In genomic region chr17:58658804-58659713, GRCh38 we compare ENCODE assay signal across 1 cellular context.
TF ChIP-seq lines count a peak whose summit lies in the region.

No MANE protein-coding gene starts in this region.

TF ChIP-seq in WTC11, 78 proteins besides CTCF, POLR2A, EP300 and RAD21 (continued from another document and continues in another):
- TF ChIP-seq, protein P1, sequence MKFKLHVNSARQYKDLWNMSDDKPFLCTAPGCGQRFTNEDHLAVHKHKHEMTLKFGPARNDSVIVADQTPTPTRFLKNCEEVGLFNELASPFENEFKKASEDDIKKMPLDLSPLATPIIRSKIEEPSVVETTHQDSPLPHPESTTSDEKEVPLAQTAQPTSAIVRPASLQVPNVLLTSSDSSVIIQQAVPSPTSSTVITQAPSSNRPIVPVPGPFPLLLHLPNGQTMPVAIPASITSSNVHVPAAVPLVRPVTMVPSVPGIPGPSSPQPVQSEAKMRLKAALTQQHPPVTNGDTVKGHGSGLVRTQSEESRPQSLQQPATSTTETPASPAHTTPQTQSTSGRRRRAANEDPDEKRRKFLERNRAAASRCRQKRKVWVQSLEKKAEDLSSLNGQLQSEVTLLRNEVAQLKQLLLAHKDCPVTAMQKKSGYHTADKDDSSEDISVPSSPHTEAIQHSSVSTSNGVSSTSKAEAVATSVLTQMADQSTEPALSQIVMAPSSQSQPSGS (CRISPR knock-in tag; IDR thresholded peaks at IDR 0.05; ENCODE audit: borderline replicate concordance, low read depth): no peak
- TF ChIP-seq GABPB1 (CRISPR knock-in tag; IDR thresholded peaks at IDR 0.05): peak; percentile 78
- peak; percentile 60; the same call in 1 of the 2 replicates for TF ChIP-seq JUN (CRISPR knock-in tag; IDR thresholded peaks at IDR 0.05)
- peak; percentile 54; the same call in 1 of the 2 replicates for TF ChIP-seq MAX (CRISPR knock-in tag; IDR thresholded peaks at IDR 0.05)
- TF ChIP-seq, protein P2, sequence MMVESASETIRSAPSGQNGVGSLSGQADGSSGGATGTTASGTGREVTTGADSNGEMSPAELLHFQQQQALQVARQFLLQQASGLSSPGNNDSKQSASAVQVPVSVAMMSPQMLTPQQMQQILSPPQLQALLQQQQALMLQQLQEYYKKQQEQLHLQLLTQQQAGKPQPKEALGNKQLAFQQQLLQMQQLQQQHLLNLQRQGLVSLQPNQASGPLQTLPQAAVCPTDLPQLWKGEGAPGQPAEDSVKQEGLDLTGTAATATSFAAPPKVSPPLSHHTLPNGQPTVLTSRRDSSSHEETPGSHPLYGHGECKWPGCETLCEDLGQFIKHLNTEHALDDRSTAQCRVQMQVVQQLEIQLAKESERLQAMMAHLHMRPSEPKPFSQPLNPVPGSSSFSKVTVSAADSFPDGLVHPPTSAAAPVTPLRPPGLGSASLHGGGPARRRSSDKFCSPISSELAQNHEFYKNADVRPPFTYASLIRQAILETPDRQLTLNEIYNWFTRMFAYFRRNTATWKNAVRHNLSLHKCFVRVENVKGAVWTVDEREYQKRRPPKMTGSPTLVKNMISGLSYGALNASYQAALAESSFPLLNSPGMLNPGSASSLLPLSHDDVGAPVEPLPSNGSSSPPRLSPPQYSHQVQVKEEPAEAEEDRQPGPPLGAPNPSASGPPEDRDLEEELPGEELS (CRISPR knock-in tag; IDR thresholded peaks at IDR 0.05): peak; percentile 68; the same call in 1 of the 2 replicates
- no peak for TF ChIP-seq ZNF138 (CRISPR knock-in tag; conservative IDR thresholded peaks at IDR 0.05)
- TF ChIP-seq CDX4 (CRISPR knock-in tag; IDR thresholded peaks at IDR 0.05; ENCODE audit: borderline replicate concordance): peak; percentile 97
- no peak for TF ChIP-seq TEAD4 (CRISPR knock-in tag; IDR thresholded peaks at IDR 0.05)
- TF ChIP-seq, protein P3, sequence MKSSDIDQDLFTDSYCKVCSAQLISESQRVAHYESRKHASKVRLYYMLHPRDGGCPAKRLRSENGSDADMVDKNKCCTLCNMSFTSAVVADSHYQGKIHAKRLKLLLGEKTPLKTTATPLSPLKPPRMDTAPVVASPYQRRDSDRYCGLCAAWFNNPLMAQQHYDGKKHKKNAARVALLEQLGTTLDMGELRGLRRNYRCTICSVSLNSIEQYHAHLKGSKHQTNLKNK (CRISPR knock-in tag; IDR thresholded peaks at IDR 0.05): peak; percentile 88
- no peak for TF ChIP-seq KAT7 (CRISPR knock-in tag; IDR thresholded peaks at IDR 0.05; ENCODE audit: borderline replicate concordance)
- TF ChIP-seq, protein P4, sequence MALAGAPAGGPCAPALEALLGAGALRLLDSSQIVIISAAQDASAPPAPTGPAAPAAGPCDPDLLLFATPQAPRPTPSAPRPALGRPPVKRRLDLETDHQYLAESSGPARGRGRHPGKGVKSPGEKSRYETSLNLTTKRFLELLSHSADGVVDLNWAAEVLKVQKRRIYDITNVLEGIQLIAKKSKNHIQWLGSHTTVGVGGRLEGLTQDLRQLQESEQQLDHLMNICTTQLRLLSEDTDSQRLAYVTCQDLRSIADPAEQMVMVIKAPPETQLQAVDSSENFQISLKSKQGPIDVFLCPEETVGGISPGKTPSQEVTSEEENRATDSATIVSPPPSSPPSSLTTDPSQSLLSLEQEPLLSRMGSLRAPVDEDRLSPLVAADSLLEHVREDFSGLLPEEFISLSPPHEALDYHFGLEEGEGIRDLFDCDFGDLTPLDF (CRISPR knock-in tag; IDR thresholded peaks at IDR 0.05): peak; percentile 51; the same call in 1 of the 2 replicates
- TF ChIP-seq, protein P5, sequence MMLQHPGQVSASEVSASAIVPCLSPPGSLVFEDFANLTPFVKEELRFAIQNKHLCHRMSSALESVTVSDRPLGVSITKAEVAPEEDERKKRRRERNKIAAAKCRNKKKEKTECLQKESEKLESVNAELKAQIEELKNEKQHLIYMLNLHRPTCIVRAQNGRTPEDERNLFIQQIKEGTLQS (CRISPR knock-in tag; conservative IDR thresholded peaks at IDR 0.05): 0 out of 2 replicates have a peak, but pooled peaks have one; percentile 41
- TF ChIP-seq ZNF671 (CRISPR knock-in tag; IDR thresholded peaks at IDR 0.05): peak; percentile 99
- peak; percentile 99 for TF ChIP-seq RORB (CRISPR knock-in tag; IDR thresholded peaks at IDR 0.05)
- TF ChIP-seq JAZF1 (CRISPR knock-in tag; IDR thresholded peaks at IDR 0.05): 0 out of 2 replicates have a peak, but pooled peaks have one; percentile 64
- peak; percentile 66; the same call in 1 of the 2 replicates for TF ChIP-seq USF1 (CRISPR knock-in tag; IDR thresholded peaks at IDR 0.05)
- TF ChIP-seq FOXK1 (CRISPR knock-in tag; IDR thresholded peaks at IDR 0.05): no peak; the same call in 1 of the 2 replicates
- peak; percentile 82 for TF ChIP-seq SMAD3 (CRISPR knock-in tag; IDR thresholded peaks at IDR 0.05; ENCODE audit: borderline replicate concordance)
- TF ChIP-seq ZNF416 (CRISPR knock-in tag; IDR thresholded peaks at IDR 0.05): peak; percentile 99
- no peak; the same call in 1 of the 2 replicates for TF ChIP-seq FOXP1 (CRISPR knock-in tag; IDR thresholded peaks at IDR 0.05; ENCODE audit: borderline replicate concordance)
- no peak for TF ChIP-seq E2F4 (CRISPR knock-in tag; IDR thresholded peaks at IDR 0.05; ENCODE audit: borderline replicate concordance, low read depth)
- no peak for TF ChIP-seq ZNF121 (CRISPR knock-in tag; IDR thresholded peaks at IDR 0.05)
- TF ChIP-seq IRF2 (CRISPR knock-in tag; IDR thresholded peaks at IDR 0.05; ENCODE audit: borderline replicate concordance, low read depth): no peak
- peak; percentile 67; the same call in 1 of the 2 replicates for TF ChIP-seq FOXJ3 (CRISPR knock-in tag; IDR thresholded peaks at IDR 0.05; ENCODE audit: borderline replicate concordance)
- TF ChIP-seq IRF1 (CRISPR knock-in tag; IDR thresholded peaks at IDR 0.05): no peak
- TF ChIP-seq SMAD4 (CRISPR knock-in tag; IDR thresholded peaks at IDR 0.05): no peak; the same call in 1 of the 2 replicates
- peak; percentile 43 for TF ChIP-seq OVOL2 (CRISPR knock-in tag; IDR thresholded peaks at IDR 0.05; ENCODE audit: borderline replicate concordance)
- 0 out of 2 replicates have a peak, but pooled peaks have one; percentile 31 for TF ChIP-seq CREB1 (CRISPR knock-in tag; IDR thresholded peaks at IDR 0.05)
- TF ChIP-seq HMGA2 (CRISPR knock-in tag; IDR thresholded peaks at IDR 0.05): no peak
- TF ChIP-seq, protein P6, sequence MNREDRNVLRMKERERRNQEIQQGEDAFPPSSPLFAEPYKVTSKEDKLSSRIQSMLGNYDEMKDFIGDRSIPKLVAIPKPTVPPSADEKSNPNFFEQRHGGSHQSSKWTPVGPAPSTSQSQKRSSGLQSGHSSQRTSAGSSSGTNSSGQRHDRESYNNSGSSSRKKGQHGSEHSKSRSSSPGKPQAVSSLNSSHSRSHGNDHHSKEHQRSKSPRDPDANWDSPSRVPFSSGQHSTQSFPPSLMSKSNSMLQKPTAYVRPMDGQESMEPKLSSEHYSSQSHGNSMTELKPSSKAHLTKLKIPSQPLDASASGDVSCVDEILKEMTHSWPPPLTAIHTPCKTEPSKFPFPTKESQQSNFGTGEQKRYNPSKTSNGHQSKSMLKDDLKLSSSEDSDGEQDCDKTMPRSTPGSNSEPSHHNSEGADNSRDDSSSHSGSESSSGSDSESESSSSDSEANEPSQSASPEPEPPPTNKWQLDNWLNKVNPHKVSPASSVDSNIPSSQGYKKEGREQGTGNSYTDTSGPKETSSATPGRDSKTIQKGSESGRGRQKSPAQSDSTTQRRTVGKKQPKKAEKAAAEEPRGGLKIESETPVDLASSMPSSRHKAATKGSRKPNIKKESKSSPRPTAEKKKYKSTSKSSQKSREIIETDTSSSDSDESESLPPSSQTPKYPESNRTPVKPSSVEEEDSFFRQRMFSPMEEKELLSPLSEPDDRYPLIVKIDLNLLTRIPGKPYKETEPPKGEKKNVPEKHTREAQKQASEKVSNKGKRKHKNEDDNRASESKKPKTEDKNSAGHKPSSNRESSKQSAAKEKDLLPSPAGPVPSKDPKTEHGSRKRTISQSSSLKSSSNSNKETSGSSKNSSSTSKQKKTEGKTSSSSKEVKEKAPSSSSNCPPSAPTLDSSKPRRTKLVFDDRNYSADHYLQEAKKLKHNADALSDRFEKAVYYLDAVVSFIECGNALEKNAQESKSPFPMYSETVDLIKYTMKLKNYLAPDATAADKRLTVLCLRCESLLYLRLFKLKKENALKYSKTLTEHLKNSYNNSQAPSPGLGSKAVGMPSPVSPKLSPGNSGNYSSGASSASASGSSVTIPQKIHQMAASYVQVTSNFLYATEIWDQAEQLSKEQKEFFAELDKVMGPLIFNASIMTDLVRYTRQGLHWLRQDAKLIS (CRISPR knock-in tag; IDR thresholded peaks at IDR 0.05; ENCODE audit: borderline replicate concordance): no peak
- no peak for TF ChIP-seq CBFB (CRISPR knock-in tag; IDR thresholded peaks at IDR 0.05; ENCODE audit: low read depth)
- TF ChIP-seq, protein P7, sequence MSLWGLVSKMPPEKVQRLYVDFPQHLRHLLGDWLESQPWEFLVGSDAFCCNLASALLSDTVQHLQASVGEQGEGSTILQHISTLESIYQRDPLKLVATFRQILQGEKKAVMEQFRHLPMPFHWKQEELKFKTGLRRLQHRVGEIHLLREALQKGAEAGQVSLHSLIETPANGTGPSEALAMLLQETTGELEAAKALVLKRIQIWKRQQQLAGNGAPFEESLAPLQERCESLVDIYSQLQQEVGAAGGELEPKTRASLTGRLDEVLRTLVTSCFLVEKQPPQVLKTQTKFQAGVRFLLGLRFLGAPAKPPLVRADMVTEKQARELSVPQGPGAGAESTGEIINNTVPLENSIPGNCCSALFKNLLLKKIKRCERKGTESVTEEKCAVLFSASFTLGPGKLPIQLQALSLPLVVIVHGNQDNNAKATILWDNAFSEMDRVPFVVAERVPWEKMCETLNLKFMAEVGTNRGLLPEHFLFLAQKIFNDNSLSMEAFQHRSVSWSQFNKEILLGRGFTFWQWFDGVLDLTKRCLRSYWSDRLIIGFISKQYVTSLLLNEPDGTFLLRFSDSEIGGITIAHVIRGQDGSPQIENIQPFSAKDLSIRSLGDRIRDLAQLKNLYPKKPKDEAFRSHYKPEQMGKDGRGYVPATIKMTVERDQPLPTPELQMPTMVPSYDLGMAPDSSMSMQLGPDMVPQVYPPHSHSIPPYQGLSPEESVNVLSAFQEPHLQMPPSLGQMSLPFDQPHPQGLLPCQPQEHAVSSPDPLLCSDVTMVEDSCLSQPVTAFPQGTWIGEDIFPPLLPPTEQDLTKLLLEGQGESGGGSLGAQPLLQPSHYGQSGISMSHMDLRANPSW (CRISPR knock-in tag; conservative IDR thresholded peaks at IDR 0.05; ENCODE audit: low read depth): no peak
- TF ChIP-seq NFYB (CRISPR knock-in tag; conservative IDR thresholded peaks at IDR 0.05; ENCODE audit: low read depth): peak; percentile 16; the same call in 1 of the 2 replicates
- TF ChIP-seq, protein P8, sequence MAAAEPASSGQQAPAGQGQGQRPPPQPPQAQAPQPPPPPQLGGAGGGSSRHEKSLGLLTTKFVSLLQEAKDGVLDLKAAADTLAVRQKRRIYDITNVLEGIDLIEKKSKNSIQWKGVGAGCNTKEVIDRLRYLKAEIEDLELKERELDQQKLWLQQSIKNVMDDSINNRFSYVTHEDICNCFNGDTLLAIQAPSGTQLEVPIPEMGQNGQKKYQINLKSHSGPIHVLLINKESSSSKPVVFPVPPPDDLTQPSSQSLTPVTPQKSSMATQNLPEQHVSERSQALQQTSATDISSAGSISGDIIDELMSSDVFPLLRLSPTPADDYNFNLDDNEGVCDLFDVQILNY (CRISPR knock-in tag; IDR thresholded peaks at IDR 0.05): no peak
